8 cellular contexts compared by ENCODE assay signal in the genomic region with DNA sequence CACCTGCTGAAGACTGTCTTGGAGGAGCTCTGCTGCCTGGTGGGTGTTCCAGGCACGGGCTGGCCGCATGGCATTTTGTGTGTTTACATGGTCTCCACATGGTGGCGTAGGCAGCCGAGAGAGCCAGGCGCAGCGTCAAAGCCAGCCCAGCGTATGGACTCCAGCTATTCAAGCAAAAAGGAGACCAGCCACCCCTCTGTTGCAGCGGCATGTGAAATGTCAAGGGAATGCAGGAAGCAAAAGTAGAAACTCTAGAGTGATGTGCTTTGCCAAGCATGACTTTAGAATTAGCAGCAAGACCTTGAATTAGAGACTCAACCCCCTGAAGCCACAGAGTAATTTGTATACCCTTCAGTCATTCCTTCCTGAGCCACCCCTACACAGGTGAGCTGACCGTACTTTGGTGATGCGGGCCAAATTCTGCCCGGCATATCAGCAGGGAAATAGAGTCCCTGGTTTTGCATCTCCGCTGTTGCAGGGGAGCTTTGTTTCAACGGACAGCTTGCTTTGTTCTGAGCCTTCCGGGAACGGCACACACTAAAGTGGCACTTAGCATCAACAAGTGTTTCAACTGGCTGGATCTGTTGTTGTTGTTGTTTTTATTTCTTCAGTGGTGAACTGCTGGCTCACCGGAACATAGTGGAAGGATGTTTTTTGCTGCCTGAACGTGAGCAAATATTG. TPM values are rescaled to one million over a fixed set of nuclear protein-coding genes. Genes with fewer than 3 reads are reported as not detected.
A peak's percentile ranks its signal among the peaks of the same experiment; 100 is the strongest.
DNase-seq lines count a peak whose midpoint lies in the region; ATAC-seq and TF ChIP-seq lines count a peak whose summit lies in the region.

No MANE protein-coding gene starts in this region.

- H3F3A ChIP-seq in SK-N-SH (replicated peaks; ENCODE audit: insufficient read depth) (no peaks in the 10 kb centered on the region), MM.1S (ENCODE audit: insufficient read depth, low read length) (no peaks in the 10 kb centered on the region)

- H3K4me1 ChIP-seq in BLaER1 treated with 17β-estradiol and CSF1 and Interleukin-3, amounts not matched to agents 10 nM and 100 nM: peaks cover 9 to 61% (median 47%) of the 10 kb centered on the region in 10 experiments
- no peaks in the 10 kb centered on the region for H3K4me1 ChIP-seq in SK-N-SH (ENCODE audit: control insufficient read depth in 1 of 2, insufficient read depth in 2 of 2, low read depth in 1 of 2, low read length in 1 of 2)
- peaks cover 0 to 8% (median 0%) of the 10 kb centered on the region in 12 donors for H3K4me1 ChIP-seq in heart left ventricle
- no peaks in the 10 kb centered on the region for H3K4me1 ChIP-seq in colonic mucosa
- no peaks in the 10 kb centered on the region for H3K4me1 ChIP-seq in MM.1S (ENCODE audit: low read length)

- no peak overlapping the region for H3K27ac ChIP-seq in BLaER1 treated with 17β-estradiol and CSF1 and Interleukin-3, amounts not matched to agents 10 nM and 100 nM
- H3K27ac ChIP-seq in SK-N-SH (ENCODE audit: low read depth in 2 of 2, low read length in 1 of 2): no peak overlapping the region
- no peak overlapping the region for H3K27ac ChIP-seq in heart left ventricle
- no peak overlapping the region for H3K27ac ChIP-seq in colonic mucosa
- no peak overlapping the region for H3K27ac ChIP-seq in MM.1S (ENCODE audit: low read length)

- DNase-seq in SK-N-SH (peak; percentile 72), heart left ventricle (peak in 1 of 5 donors; percentile 66), colonic mucosa (no peak), MM.1S (no peak)
- DNase-seq in stimulated activated CD4-positive, alpha-beta T cell treated with anti-CD3 and anti-CD28 coated beads, Interleukin-4, amount 100 ng/mL, for 1 hour: peak; percentile 13

- ATAC-seq in GM18511 (IDR thresholded peaks at IDR 0.05; ENCODE audit: unreplicated experiment): peak; percentile 86
- peak; percentile 60 for ATAC-seq in HG03520 (IDR thresholded peaks at IDR 0.05; ENCODE audit: unreplicated experiment)
- ATAC-seq in heart left ventricle: peak in 3 of 4 donors; percentile 45 to 61 (median 59)

- TF ChIP-seq CTCF in SK-N-SH (IDR thresholded peaks at IDR 0.05): peak; percentile 57
- TF ChIP-seq CTCF in heart left ventricle (IDR thresholded peaks at IDR 0.05): peak in 8 of 12 donors; percentile 9 to 44 (median 20)
- no peak for TF ChIP-seq CTCF in colonic mucosa (IDR thresholded peaks at IDR 0.05)
- no peak for TF ChIP-seq CTCF in MM.1S (IDR thresholded peaks at IDR 0.05; ENCODE audit: low read length)

- no peak overlapping the region for H3K4me3 ChIP-seq in BLaER1 treated with 17β-estradiol and CSF1 and Interleukin-3, amounts not matched to agents 10 nM and 100 nM
- H3K4me3 ChIP-seq in SK-N-SH (ENCODE audit: low read depth in 2 of 2, low read length in 1 of 2) (no peak overlapping the region), heart left ventricle (no peak overlapping the region), colonic mucosa (no peak overlapping the region), MM.1S (ENCODE audit: low read length) (no peak overlapping the region)

- TF ChIP-seq EP300 in SK-N-SH (IDR thresholded peaks at IDR 0.05; ENCODE audit: borderline replicate concordance in 1 of 2, low read depth in 1 of 2, low read length in 1 of 2): no peak

- no peaks in the 10 kb centered on the region for H3K9me3 ChIP-seq in BLaER1 treated with 17β-estradiol and CSF1 and Interleukin-3, amounts not matched to agents 10 nM and 100 nM (replicated peaks in 1 of 11)
- no peaks in the 10 kb centered on the region for H3K9me3 ChIP-seq in SK-N-SH
- H3K9me3 ChIP-seq in heart left ventricle: no peaks in the 10 kb centered on the region
- no peaks in the 10 kb centered on the region for H3K9me3 ChIP-seq in colonic mucosa
- no peaks in the 10 kb centered on the region for H3K9me3 ChIP-seq in MM.1S (replicated peaks; ENCODE audit: insufficient read depth, low read length)

- peak overlapping the region; percentile 8 to 73 (median 59); a peak in 21 of 22 replicates for H3K4me2 ChIP-seq in BLaER1 treated with 17β-estradiol and CSF1 and Interleukin-3, amounts not matched to agents 10 nM and 100 nM
- H3K4me2 ChIP-seq in SK-N-SH: no peak overlapping the region
- H3K4me2 ChIP-seq in MM.1S (ENCODE audit: low read depth, low read length): no peak overlapping the region

- H3K36me3 ChIP-seq in BLaER1 treated with 17β-estradiol and CSF1 and Interleukin-3, amounts not matched to agents 10 nM and 100 nM: no peaks in the 10 kb centered on the region
- H3K36me3 ChIP-seq in SK-N-SH (replicated peaks in 1 of 2; ENCODE audit: control insufficient read depth in 1 of 2, insufficient read depth in 2 of 2, low read length in 1 of 2) (no peaks in the 10 kb centered on the region), heart left ventricle (no peaks in the 10 kb centered on the region), colonic mucosa (no peaks in the 10 kb centered on the region), MM.1S (replicated peaks; ENCODE audit: insufficient read depth, low read length) (no peaks in the 10 kb centered on the region)

- H3K27me3 ChIP-seq in BLaER1 treated with 17β-estradiol and CSF1 and Interleukin-3, amounts not matched to agents 10 nM and 100 nM: no peaks in the 10 kb centered on the region
- peaks cover 44% of the 10 kb centered on the region for H3K27me3 ChIP-seq in SK-N-SH (ENCODE audit: insufficient read depth)
- H3K27me3 ChIP-seq in heart left ventricle: peaks cover 0 to 33% (median 0%) of the 10 kb centered on the region in 9 donors
- H3K27me3 ChIP-seq in colonic mucosa: no peaks in the 10 kb centered on the region
- no peaks in the 10 kb centered on the region for H3K27me3 ChIP-seq in MM.1S (replicated peaks; ENCODE audit: insufficient read depth, low read length)

- no peak for TF ChIP-seq POLR2A in heart left ventricle (IDR thresholded peaks at IDR 0.05)

- POLR2A ChIA-PET in SK-N-SH (lab: Yijun Ruan, JAX): no interaction called here

- peak overlapping the region in 1 of 11 experiments; percentile 19; a peak in 1 of 22 replicates for H3K9ac ChIP-seq in BLaER1 treated with 17β-estradiol and CSF1 and Interleukin-3, amounts not matched to agents 10 nM and 100 nM
- H3K9ac ChIP-seq in SK-N-SH (no peak overlapping the region), colonic mucosa (ENCODE audit: low read depth in 2 of 2, low read length in 2 of 2) (no peak overlapping the region), MM.1S (ENCODE audit: low read length) (no peak overlapping the region)

- intact Hi-C loops in heart left ventricle (cut with DNase I) (no loop called here), colonic mucosa (cut with DNase I) (no loop called here)

- WGBS in SK-N-SH (ENCODE audit: low lambda C conversion rate): 10% methylated on average over 17 of the region's 17 CpGs
- WGBS in heart left ventricle, 4 donors: 55 to 68% (median 59%) methylated on average over 13 to 17 of the region's 17 CpGs

- CTCF ChIA-PET in SK-N-SH (lab: Yijun Ruan, JAX): interaction anchor here (0.6 to 5.4 kb wide), 41 partner anchors 9 to 437 kb away, joined by 3 to 68 read pairs (median 3); no protein-coding TSS in a partner anchor

- H3K79me2 ChIP-seq in SK-N-SH (ENCODE audit: insufficient read depth): no peaks in the 10 kb centered on the region
- no peaks in the 10 kb centered on the region for H3K79me2 ChIP-seq in MM.1S (ENCODE audit: low read length)

- H3K9me2 ChIP-seq in SK-N-SH (no peaks in the 10 kb centered on the region), MM.1S (replicated peaks; ENCODE audit: insufficient read depth, low read length) (no peaks in the 10 kb centered on the region)

- H4K20me1 ChIP-seq in BLaER1 treated with 17β-estradiol and CSF1 and Interleukin-3, amounts not matched to agents 10 nM and 100 nM: no peaks in the 10 kb centered on the region
- H4K20me1 ChIP-seq in SK-N-SH (ENCODE audit: insufficient read depth): no peaks in the 10 kb centered on the region
- H4K20me1 ChIP-seq in MM.1S (ENCODE audit: insufficient read depth, low read length): no peaks in the 10 kb centered on the region

- H2AFZ ChIP-seq in SK-N-SH (ENCODE audit: low read depth) (no peak overlapping the region), MM.1S (ENCODE audit: low read length) (no peak overlapping the region)

- TF ChIP-seq RAD21 in SK-N-SH (IDR thresholded peaks at IDR 0.05; ENCODE audit: low read length): peak; percentile 72

TF ChIP-seq in SK-N-SH, 30 proteins besides CTCF, POLR2A, EP300 and RAD21:
- peak; percentile 83 for TF ChIP-seq SMC3 (IDR thresholded peaks at IDR 0.05; ENCODE audit: low read depth, low read length)
- TF ChIP-seq IRF3 (IDR thresholded peaks at IDR 0.05; ENCODE audit: low read depth, low read length): no peak

RNA-seq across cellular contexts. Expression of gene FNDC1, which starts 48.5 kb away (rescaled TPM):
- not detected in 2 replicates for polyA plus RNA-seq in SK-N-SH (2012; rRNA removed)
- not detected in 2 replicates for polyA plus RNA-seq in SK-N-SH (2012; cell fraction: cytosol; rRNA removed)
- polyA plus RNA-seq in SK-N-SH (2012; cell fraction: nucleus; rRNA removed): not detected in 2 replicates
- total RNA-seq in heart left ventricle: 1 to 10 TPM in 6 of 9 donors, under 1 TPM in 3; 0.51 to 7.5 (median 1.5) TPM
- polyA plus RNA-seq in heart left ventricle: under 1 TPM; 0.08 to 0.19 TPM
- total RNA-seq in colonic mucosa: 1 to 10 TPM in 1 of 2 donors, under 1 TPM in 1; 0.05 to 1.1 TPM

Comparison
In these comparisons a context has a peak if more than half of its experiments do, and no peak if none do; other contexts are left out.
1. H3K4me2 ChIP-seq: peak in BLaER1 treated with 17β-estradiol and CSF1 and Interleukin-3, amounts not matched to agents 10 nM and 100 nM (11 of 11); none in SK-N-SH (single experiment) and MM.1S (single experiment).
2. DNase-seq: peak in SK-N-SH (single experiment) and stimulated activated CD4-positive, alpha-beta T cell treated with anti-CD3 and anti-CD28 coated beads, Interleukin-4, amount 100 ng/mL, for 1 hour (single experiment); none in colonic mucosa (single experiment) and MM.1S (single experiment).
3. CTCF ChIP-seq: peak in SK-N-SH (single experiment) and heart left ventricle (8 of 12); none in colonic mucosa (single experiment) and MM.1S (single experiment).
4. Peak in every context shown above with its lines, with median percentiles within 50 percentile points of each other: ATAC-seq.